10 cellular contexts compared by ENCODE assay signal in genomic region chr2:64727843-64728463, GRCh38.
DNase-seq lines count a peak whose midpoint lies in the region; ATAC-seq and TF ChIP-seq lines count a peak whose summit lies in the region.
"Had no signal": no experiment of that assay in that cellular context is flagged by ENCODE, and none has a peak within 500 bp of the region (broad histone marks: within the 10 kb centered on the region; RNA-seq: fewer than 3 reads in every experiment).

No MANE protein-coding gene starts in this region.

- peaks cover 17% of the 10 kb centered on the region for H3K36me3 Mint-ChIP-seq in activated CD8-positive, alpha-beta T cell treated with anti-CD3 and anti-CD28 coated beads, Interleukin-2, amount 10 ng/mL, durations not matched to agents 7 days and 5 days (ENCODE audit: low read depth)
- H3K36me3 Mint-ChIP-seq in nephron progenitor cell (ENCODE audit: low read depth): no peaks in the 10 kb centered on the region

- H3K4me3 ChIP-seq in GM06990 (replicated peaks; ENCODE audit: low read depth, low read length): peak overlapping the region; percentile 42
- H3K4me3 ChIP-seq: SK-N-MC had no signal

- H3K27me3 ChIP-seq in GM06990 (replicated peaks; ENCODE audit: control insufficient read depth, insufficient read depth, low read length): no peaks in the 10 kb centered on the region

- H3K27me3 Mint-ChIP-seq in activated CD8-positive, alpha-beta T cell treated with anti-CD3 and anti-CD28 coated beads, Interleukin-2, amount 10 ng/mL, durations not matched to agents 7 days and 5 days (ENCODE audit: low read depth): no peaks in the 10 kb centered on the region
- no peaks in the 10 kb centered on the region for H3K27me3 Mint-ChIP-seq in nephron progenitor cell (ENCODE audit: low read depth, poor library complexity)

- TF ChIP-seq CTCF in GM06990 (IDR thresholded peaks at IDR 0.05; ENCODE audit: insufficient read depth, low read length, poor library complexity, severe bottlenecking) (no peak), nephron progenitor cell (IDR thresholded peaks at IDR 0.05) (no peak)

- CTCF ChIA-PET in activated CD8-positive, alpha-beta T cell treated with anti-CD3 and anti-CD28 coated beads, Interleukin-2, amount 10 ng/mL, durations not matched to agents 7 days and 5 days (lab: Charles Lee): interaction anchor here (0.7 to 3.2 kb wide), 22 partner anchors 9 to 143 kb away, joined by 3 to 33 read pairs (median 4); partner anchors contain the start of gene SERTAD2

- ATAC-seq in HG03196 (IDR thresholded peaks at IDR 0.05; ENCODE audit: unreplicated experiment): peak; percentile 36
- ATAC-seq in activated CD8-positive, alpha-beta T cell treated with anti-CD3 and anti-CD28 coated beads, Interleukin-2, amount 10 ng/mL, durations not matched to agents 7 days and 5 days: no peak
- no peak for ATAC-seq in GM21381 (IDR thresholded peaks at IDR 0.05; ENCODE audit: unreplicated experiment)
- no peak for ATAC-seq in HG02870 (IDR thresholded peaks at IDR 0.05; ENCODE audit: unreplicated experiment)

- DNase-seq in GM06990 (ENCODE audit: extremely low read depth, insufficient read length): peak; percentile 67
- no peak for DNase-seq in activated CD8-positive, alpha-beta T cell treated with anti-CD3 and anti-CD28 coated beads, Interleukin-2, amount 10 ng/mL, durations not matched to agents 7 days and 5 days
- DNase-seq in nephron progenitor cell: peak; percentile 16
- DNase-seq in dermis blood vessel endothelial cell: no peak
- no peak for DNase-seq in HCEC 1CT

- H3K36me3 ChIP-seq in GM06990 (ENCODE audit: control insufficient read depth, insufficient read depth, low read length): no peaks in the 10 kb centered on the region; the same call in 1 of the 2 replicates

- H3K9me3 Mint-ChIP-seq in activated CD8-positive, alpha-beta T cell treated with anti-CD3 and anti-CD28 coated beads, Interleukin-2, amount 10 ng/mL, durations not matched to agents 7 days and 5 days (ENCODE audit: insufficient read depth): no peaks in the 10 kb centered on the region
- no peaks in the 10 kb centered on the region for H3K9me3 Mint-ChIP-seq in nephron progenitor cell
- H3K9me3 Mint-ChIP-seq: activated naive CD4-positive, alpha-beta T cell treated with anti-CD3 and anti-CD28 coated beads, Interleukin-2, amount 50 U/mL, for 72 hours had no signal

- H3K4me3 Mint-ChIP-seq in activated CD8-positive, alpha-beta T cell treated with anti-CD3 and anti-CD28 coated beads, Interleukin-2, amount 10 ng/mL, durations not matched to agents 7 days and 5 days: peak overlapping the region; percentile 44
- peak overlapping the region; percentile 11 for H3K4me3 Mint-ChIP-seq in nephron progenitor cell

- H3K27ac Mint-ChIP-seq in activated CD8-positive, alpha-beta T cell treated with anti-CD3 and anti-CD28 coated beads, Interleukin-2, amount 10 ng/mL, durations not matched to agents 7 days and 5 days: peak overlapping the region; percentile 89
- peak overlapping the region; percentile 73 for H3K27ac Mint-ChIP-seq in nephron progenitor cell

- POLR2A ChIA-PET in activated CD8-positive, alpha-beta T cell treated with anti-CD3 and anti-CD28 coated beads, Interleukin-2, amount 10 ng/mL, durations not matched to agents 7 days and 5 days (lab: Charles Lee): interaction anchor here (1.0 to 7.3 kb wide), 9 partner anchors 10 to 500 kb away, joined by 3 to 77 read pairs (median 8); partner anchors contain the start of genes ACTR2 and SERTAD2

- H3K4me1 Mint-ChIP-seq in activated CD8-positive, alpha-beta T cell treated with anti-CD3 and anti-CD28 coated beads, Interleukin-2, amount 10 ng/mL, durations not matched to agents 7 days and 5 days (ENCODE audit: low read depth): peaks cover 62% of the 10 kb centered on the region
- H3K4me1 Mint-ChIP-seq in nephron progenitor cell: peaks cover 51% of the 10 kb centered on the region

Comparison
In these comparisons a context has a peak if more than half of its experiments do, and no peak if none do; other contexts are left out.
1. DNase-seq: peak in GM06990 (single experiment) and nephron progenitor cell (single experiment); none in activated CD8-positive, alpha-beta T cell treated with anti-CD3 and anti-CD28 coated beads, Interleukin-2, amount 10 ng/mL, durations not matched to agents 7 days and 5 days (single experiment), dermis blood vessel endothelial cell (single experiment) and HCEC 1CT (single experiment).